ENCODE assay signal across 19 cellular contexts in genomic region chr1:244369256-244370057, GRCh38.
DNase-seq lines count a peak whose midpoint lies in the region; ATAC-seq and TF ChIP-seq lines count a peak whose summit lies in the region.
"Had no signal": no experiment of that assay in that cellular context is flagged by ENCODE, and none has a peak within 500 bp of the region (broad histone marks: within the 10 kb centered on the region; RNA-seq: fewer than 3 reads in every experiment).

No MANE protein-coding gene starts in this region.

- no peaks in the 10 kb centered on the region for H3K4me1 ChIP-seq in hepatocyte (ENCODE audit: insufficient read depth)
- no peaks in the 10 kb centered on the region for H3K4me1 ChIP-seq in upper lobe of right lung
- H3K4me1 ChIP-seq: left ventricle myocardium inferior, spleen, uterus had no signal

- H3K4me3 ChIP-seq in hepatocyte (no peak overlapping the region), upper lobe of right lung (no peak overlapping the region)
- H3K4me3 ChIP-seq: left ventricle myocardium inferior, MG63, spleen, uterus had no signal

- POLR2A ChIA-PET in RWPE1 (lab: Yijun Ruan, JAX; ENCODE audit: low non-redundant PET): no interaction called here

- H3K9me2 ChIP-seq in hepatocyte (replicated peaks; ENCODE audit: insufficient read depth): no peaks in the 10 kb centered on the region

- peak; percentile 20 for DNase-seq in SIG-M5 treated with dmso at 0.1 percent for 504 hours (lab: John Stamatoyannopoulos, UW; ENCODE audit: unreplicated experiment)
- no peak for DNase-seq in SIG-M5 (lab: John Stamatoyannopoulos, UW)
- peak; percentile 30 for DNase-seq in RWPE1 (ENCODE audit: low spot score)
- DNase-seq in hepatocyte (ENCODE audit: low spot score): peak; percentile 35
- no peak for DNase-seq in upper lobe of right lung
- DNase-seq in substantia nigra (lab: John Stamatoyannopoulos, UW): no peak
- no peak for DNase-seq in foreskin melanocyte
- DNase-seq: activated CD4-positive, CD25-positive, alpha-beta regulatory T cell; activated CD8-positive, alpha-beta memory T cell treated with anti-CD3 and anti-CD28 coated beads for 24 hours; central memory CD4-positive, alpha-beta T cell; effector CD4-positive, alpha-beta T cell; left ventricle myocardium inferior; MG63; Right ventricle myocardium superior; spleen; stimulated activated naive CD8-positive, alpha-beta T cell treated with anti-CD3 and anti-CD28 coated beads, Interleukin-15, Interleukin-2, amounts not matched to agents 100 U/mL and 50 U/mL, for 24 hours; T-helper 17 cell; uterus had no signal

- H3K79me2 ChIP-seq in hepatocyte: no peaks in the 10 kb centered on the region

- H3K9me3 ChIP-seq in hepatocyte (ENCODE audit: low read depth): no peaks in the 10 kb centered on the region
- H3K9me3 ChIP-seq in upper lobe of right lung: no peaks in the 10 kb centered on the region
- H3K9me3 ChIP-seq: MG63, uterus had no signal

- no peak overlapping the region for H3K4me2 ChIP-seq in hepatocyte

- intact Hi-C loops in upper lobe of right lung (cut with DNase I): no loop called here

- 77% methylated on average over 18 of the region's 18 CpGs for WGBS in hepatocyte (ENCODE audit: low lambda C conversion rate, missing lambda C conversion rate)

- no peak overlapping the region for H2AFZ ChIP-seq in hepatocyte

- peak; percentile 70 for ATAC-seq in upper lobe of right lung
- no peak for ATAC-seq in HG02678 (IDR thresholded peaks at IDR 0.05; ENCODE audit: unreplicated experiment)
- ATAC-seq: stimulated activated naive CD8-positive, alpha-beta T cell treated with anti-CD3 and anti-CD28 coated beads, Interleukin-15, Interleukin-2, amounts not matched to agents 100 U/mL and 50 U/mL, for 24 hours; T-helper 17 cell had no signal

- H3K36me3 ChIP-seq in hepatocyte (replicated peaks; ENCODE audit: insufficient read depth, low read depth): no peaks in the 10 kb centered on the region
- H3K36me3 ChIP-seq in upper lobe of right lung: no peaks in the 10 kb centered on the region
- H3K36me3 ChIP-seq: left ventricle myocardium inferior, MG63, spleen, uterus had no signal

- H3K27ac ChIP-seq in RWPE1 (no peak overlapping the region), hepatocyte (no peak overlapping the region), upper lobe of right lung (no peak overlapping the region), substantia nigra (ENCODE audit: low read depth, low read length, poor library complexity, severe bottlenecking) (no peak overlapping the region)
- H3K27ac ChIP-seq: left ventricle myocardium inferior, spleen, uterus had no signal

- TF ChIP-seq CTCF in RWPE1 (conservative IDR thresholded peaks at IDR 0.05; ENCODE audit: low read depth) (no peak), hepatocyte (IDR thresholded peaks at IDR 0.05; ENCODE audit: poor library complexity) (no peak), upper lobe of right lung (IDR thresholded peaks at IDR 0.05) (no peak)

- no peaks in the 10 kb centered on the region for H4K20me1 ChIP-seq in hepatocyte (ENCODE audit: insufficient read depth, poor library complexity, severe bottlenecking)

- CTCF ChIA-PET in RWPE1 (lab: Yijun Ruan, JAX): interaction anchor here (0.6 kb wide), 1 partner anchor 14 kb away, joined by 3 read pairs; no protein-coding TSS in a partner anchor

- H3K27me3 ChIP-seq in hepatocyte (no peaks in the 10 kb centered on the region), upper lobe of right lung (no peaks in the 10 kb centered on the region)
- H3K27me3 ChIP-seq: MG63, spleen, uterus had no signal

Comparison
In these comparisons a context has a peak if more than half of its experiments do, and no peak if none do; other contexts are left out.
1. DNase-seq: peak in SIG-M5 treated with dmso at 0.1 percent for 504 hours (single experiment), RWPE1 (single experiment) and hepatocyte (single experiment); none in SIG-M5 (single experiment), upper lobe of right lung (single experiment), substantia nigra (0 of 49) and foreskin melanocyte (single experiment).